In genomic region chr4:54064317-54065275, GRCh38 we compare ENCODE assay signal across 8 cellular contexts. TPM values are rescaled to one million over a fixed set of nuclear protein-coding genes. Genes with fewer than 3 reads are reported as not detected.
DNase-seq lines count a peak whose midpoint lies in the region; ATAC-seq and TF ChIP-seq lines count a peak whose summit lies in the region.

CHIC2 (minus strand) TSS chr4:54064605; CDS start chr4:54064300, 305 bp downstream.

- H3K27ac ChIP-seq in DND-41 (ENCODE audit: low read length) (peak within 1 kb of the TSS; percentile 93), GM23248 (peak within 1 kb of the TSS; percentile 98), esophagus muscularis mucosa (replicated peaks in 1 of 4) (peak within 1 kb of the TSS; percentile 87 to 96 (median 90)), muscle layer of duodenum (ENCODE audit: low read length) (peak within 1 kb of the TSS; percentile 90)

- H3K4me3 Mint-ChIP-seq in activated T-cell treated with anti-CD3 and anti-CD28 coated beads, Interleukin-2, amount 50 U/mL, for 72 hours, result peak within 1 kb of the TSS; percentile 87 to 100

- H4K20me1 ChIP-seq in DND-41 (ENCODE audit: insufficient read depth, low read length) (peaks cover 26% of the 10 kb centered on the region; the same call in 1 of the 2 replicates), GM23248 (ENCODE audit: insufficient read depth) (peaks cover 24% of the 10 kb centered on the region)

- peaks cover 0 to 1% of the 10 kb centered on the region in 2 donors for H3K36me3 Mint-ChIP-seq in activated T-cell treated with anti-CD3 and anti-CD28 coated beads, Interleukin-2, amount 50 U/mL, for 72 hours (ENCODE audit: insufficient read depth in 2 of 2)

- peak; percentile 57 for TF ChIP-seq EP300 in esophagus muscularis mucosa (IDR thresholded peaks at IDR 0.05)

- H3K4me1 Mint-ChIP-seq in activated T-cell treated with anti-CD3 and anti-CD28 coated beads, Interleukin-2, amount 50 U/mL, for 72 hours (ENCODE audit: low read depth), result peaks cover 45% of the 10 kb centered on the region

- H3K27ac Mint-ChIP-seq in activated T-cell treated with anti-CD3 and anti-CD28 coated beads, Interleukin-2, amount 50 U/mL, for 72 hours, result peak within 1 kb of the TSS; percentile 99

- H3K79me2 ChIP-seq in DND-41 (ENCODE audit: insufficient read depth, low read length), result peaks cover 50% of the 10 kb centered on the region
- H3K79me2 ChIP-seq in GM23248 (ENCODE audit: insufficient read depth), result peaks cover 47% of the 10 kb centered on the region

- H2AFZ ChIP-seq in DND-41 (ENCODE audit: low read depth, low read length) (peak within 1 kb of the TSS; percentile 99), GM23248 (peak within 1 kb of the TSS; percentile 58)

- peak; percentile 95 for ATAC-seq in DND-41 (ENCODE audit: insufficient read depth, low read depth)
- ATAC-seq in activated T-cell treated with anti-CD3 and anti-CD28 coated beads, Interleukin-2, amount 50 U/mL, for 72 hours (replicated peaks in 1 of 2), result peak; percentile 93 to 95

- H3K4me2 ChIP-seq in DND-41 (ENCODE audit: insufficient read depth, low read length), result peak within 1 kb of the TSS; percentile 81
- peak within 1 kb of the TSS; percentile 90 for H3K4me2 ChIP-seq in GM23248 (ENCODE audit: unreplicated experiment)

- H3K4me3 ChIP-seq in DND-41 (ENCODE audit: low read depth in 1 of 2, low read length in 2 of 2) (peak within 1 kb of the TSS; percentile 99), GM23248 (peak within 1 kb of the TSS; percentile 96), esophagus muscularis mucosa (peak within 1 kb of the TSS; percentile 77 to 96 (median 95)), muscle layer of duodenum (ENCODE audit: low read depth in 1 of 2, low read length in 2 of 2) (peak within 1 kb of the TSS; percentile 82 to 96)

- H3K9me3 Mint-ChIP-seq in activated T-cell treated with anti-CD3 and anti-CD28 coated beads, Interleukin-2, amount 50 U/mL, for 72 hours, result no peaks in the 10 kb centered on the region

- no peaks in the 10 kb centered on the region for H3K27me3 Mint-ChIP-seq in activated T-cell treated with anti-CD3 and anti-CD28 coated beads, Interleukin-2, amount 50 U/mL, for 72 hours (ENCODE audit: low read depth)

- 1% methylated on average over 64 to 69 of the region's 89 CpGs for WGBS in GM23248 (ENCODE audit: low coverage in 1 of 2, low lambda C conversion rate in 2 of 2, missing lambda C conversion rate in 2 of 2), 2 experiments
- WGBS in esophagus muscularis mucosa, result under 1% methylated on average over 47 of the region's 89 CpGs

- TF ChIP-seq CTCF in DND-41 (IDR thresholded peaks at IDR 0.05; ENCODE audit: borderline replicate concordance, extremely low read depth, low read length, poor library complexity, severe bottlenecking) (no peak), esophagus muscularis mucosa (IDR thresholded peaks at IDR 0.05) (no peak)

- H3F3A ChIP-seq in GM23248 (ENCODE audit: insufficient read depth), result peaks cover 45% of the 10 kb centered on the region

- no peaks in the 10 kb centered on the region for H3K9me2 ChIP-seq in GM23248 (ENCODE audit: insufficient read depth)

- intact Hi-C loops in esophagus muscularis mucosa (cut with DNase I), result loop anchor here (5.0 to 10.0 kb wide), 2 partner anchors 153 to 690 kb away; partner anchors contain the start of gene FIP1L1

- H3K4me1 ChIP-seq in DND-41 (ENCODE audit: insufficient read depth, low read length), result peaks cover 51% of the 10 kb centered on the region
- peaks cover 52% of the 10 kb centered on the region for H3K4me1 ChIP-seq in GM23248 (ENCODE audit: insufficient read depth)
- H3K4me1 ChIP-seq in esophagus muscularis mucosa, result peaks cover 41 to 58% (median 53%) of the 10 kb centered on the region in 4 donors
- H3K4me1 ChIP-seq in muscle layer of duodenum (ENCODE audit: control insufficient read depth in 1 of 2, insufficient read depth in 2 of 2, low read length in 2 of 2), result peaks cover 6 to 29% of the 10 kb centered on the region in 2 donors

- in situ Hi-C loops in GM23248 (cut with MboI), result no loop called here

- peak; percentile 96 for DNase-seq in DND-41
- peak; percentile 98 for DNase-seq in GM23248
- DNase-seq in Kasumi-1 (lab: John Stamatoyannopoulos, UW), result peak; percentile 98 to 99
- DNase-seq in RKO (ENCODE audit: low spot score), result peak; percentile 95
- DNase-seq in activated T-cell treated with anti-CD3 and anti-CD28 coated beads, Interleukin-2, amount 50 U/mL, for 72 hours, result peak; percentile 97
- peak; percentile 98 for DNase-seq in esophagus muscularis mucosa (ENCODE audit: extremely low spot score)
- peak; percentile 92 for DNase-seq in stimulated activated CD8-positive, alpha-beta memory T cell treated with anti-CD3 and anti-CD28 coated beads, Interleukin-7, amount 100 ng/mL, for 24 hours (ENCODE audit: low read depth)

- peaks cover 7% of the 10 kb centered on the region; the same call in 1 of the 2 replicates for H3K36me3 ChIP-seq in DND-41 (ENCODE audit: insufficient read depth, low read length)
- H3K36me3 ChIP-seq in GM23248 (ENCODE audit: low read depth), result no peaks in the 10 kb centered on the region; the same call in 1 of the 2 replicates
- H3K36me3 ChIP-seq in esophagus muscularis mucosa, result no peaks in the 10 kb centered on the region
- H3K36me3 ChIP-seq in muscle layer of duodenum (ENCODE audit: control insufficient read depth in 1 of 2, insufficient read depth in 2 of 2, low read length in 2 of 2), result peaks cover 0 to 19% of the 10 kb centered on the region in 2 donors

- no peaks in the 10 kb centered on the region for H3K27me3 ChIP-seq in DND-41 (ENCODE audit: insufficient read depth, low read length, poor library complexity)
- no peaks in the 10 kb centered on the region for H3K27me3 ChIP-seq in GM23248 (replicated peaks; ENCODE audit: insufficient read depth)
- no peaks in the 10 kb centered on the region for H3K27me3 ChIP-seq in esophagus muscularis mucosa
- H3K27me3 ChIP-seq in muscle layer of duodenum (ENCODE audit: low read depth, low read length), result no peaks in the 10 kb centered on the region

- H3K9me3 ChIP-seq in DND-41 (ENCODE audit: insufficient read depth, low read length, severe bottlenecking), result no peaks in the 10 kb centered on the region
- no peaks in the 10 kb centered on the region for H3K9me3 ChIP-seq in GM23248 (ENCODE audit: low read depth)
- no peaks in the 10 kb centered on the region for H3K9me3 ChIP-seq in esophagus muscularis mucosa
- no peaks in the 10 kb centered on the region for H3K9me3 ChIP-seq in muscle layer of duodenum (ENCODE audit: control insufficient read depth in 1 of 2, low read length in 2 of 2)

- H3K9ac ChIP-seq in DND-41 (ENCODE audit: low read depth, low read length), result peak within 1 kb of the TSS; percentile 97
- H3K9ac ChIP-seq in GM23248, result peak within 1 kb of the TSS; percentile 100

- peak; percentile 91 for TF ChIP-seq POLR2A in esophagus muscularis mucosa (IDR thresholded peaks at IDR 0.05; ENCODE audit: low read depth)

RNA-seq across cellular contexts. Expression of gene CHIC2, which starts in this region (rescaled TPM):
- total RNA-seq in GM23248 (2014; rRNA removed; shearing (Covaris generic)), result 111 and 126 TPM in 2 replicates
- 137 and 142 TPM in 2 replicates for polyA plus RNA-seq in GM23248 (2016; fragmentation: Nextera tagmentation; extraction: Ambion mirVana)
- total RNA-seq in activated T-cell treated with anti-CD3 and anti-CD28 coated beads, Interleukin-2, amount 50 U/mL, for 72 hours, result 10 to 100 TPM; 22.9 to 31.1 TPM
- total RNA-seq in esophagus muscularis mucosa, result 10 to 100 TPM; 29.8 to 40.4 (median 33.6) TPM

Comparison
In these comparisons a context has a peak if more than half of its experiments do, and no peak if none do; other contexts are left out.
1. Peak in every context shown above with its lines: DNase-seq, ATAC-seq, H3K4me3 ChIP-seq and H3K27ac ChIP-seq.